8 cellular contexts compared by ENCODE assay signal in genomic region chr20:33561981-33562601, GRCh38.
DNase-seq lines count a peak whose midpoint lies in the region; ATAC-seq and TF ChIP-seq lines count a peak whose summit lies in the region.

No MANE protein-coding gene starts in this region.

- H3K27ac ChIP-seq in left ventricle myocardium inferior (replicated peaks), result peak overlapping the region; percentile 61

- peaks cover 38% of the 10 kb centered on the region for H3K4me1 ChIP-seq in left ventricle myocardium inferior

- DNase-seq in DMS153 (lab: John Stamatoyannopoulos, UW) (peak; percentile 96), NCI-H2081 treated with DMSO at 0.1 percent for 48 hours (lab: John Stamatoyannopoulos, UW) (peak; percentile 95), amniotic epithelial cell (ENCODE audit: low read depth) (peak; percentile 91), left ventricle myocardium inferior (peak; percentile 65), sciatic nerve (ENCODE audit: low spot score) (peak; percentile 72)
- DNase-seq in activated T-cell treated with anti-CD3 and anti-CD28 coated beads, Interleukin-2, amount 50 U/mL, for 48 hours, result no peak
- DNase-seq in activated CD8-positive, alpha-beta memory T cell treated with anti-CD3 and anti-CD28 coated beads, Interleukin-2, amount 50 U/mL, for 4 hours, result no peak

- ATAC-seq in sciatic nerve (peak; percentile 96), GM18517 (IDR thresholded peaks at IDR 0.05; ENCODE audit: unreplicated experiment) (no peak)

- H3K36me3 ChIP-seq in left ventricle myocardium inferior, result peaks cover 4% of the 10 kb centered on the region

- intact Hi-C loops in left ventricle myocardium inferior (cut with micrococcal nuclease) (no loop called here), sciatic nerve (cut with DNase I) (no loop called here)

- peak overlapping the region; percentile 25 for H3K4me3 ChIP-seq in left ventricle myocardium inferior

- no peak for TF ChIP-seq CTCF in left ventricle myocardium inferior (IDR thresholded peaks at IDR 0.05; ENCODE audit: borderline replicate concordance)

- H3K27me3 ChIP-seq in left ventricle myocardium inferior (ENCODE audit: low read depth), result no peaks in the 10 kb centered on the region

- H3K9me3 ChIP-seq in left ventricle myocardium inferior (replicated peaks), result no peaks in the 10 kb centered on the region

Comparison
In these comparisons a context has a peak if more than half of its experiments do, and no peak if none do; other contexts are left out.
1. DNase-seq: peak in DMS153 (single experiment), NCI-H2081 treated with DMSO at 0.1 percent for 48 hours (single experiment), amniotic epithelial cell (single experiment), left ventricle myocardium inferior (single experiment) and sciatic nerve (single experiment); none in activated T-cell treated with anti-CD3 and anti-CD28 coated beads, Interleukin-2, amount 50 U/mL, for 48 hours (0 of 2) and activated CD8-positive, alpha-beta memory T cell treated with anti-CD3 and anti-CD28 coated beads, Interleukin-2, amount 50 U/mL, for 4 hours (single experiment).